22 cellular contexts compared by ENCODE assay signal in genomic region chr2:100137877-100138570, GRCh38. TPM values are rescaled to one million over a fixed set of nuclear protein-coding genes. Genes with fewer than 3 reads are reported as not detected.
DNase-seq lines count a peak whose midpoint lies in the region; ATAC-seq and TF ChIP-seq lines count a peak whose summit lies in the region.
"Had no signal": no experiment of that assay in that cellular context is flagged by ENCODE, and none has a peak within 500 bp of the region (broad histone marks: within the 10 kb centered on the region; RNA-seq: fewer than 3 reads in every experiment).

No MANE protein-coding gene starts in this region.

- H3K36me3 ChIP-seq in heart left ventricle (no peaks in the 10 kb centered on the region), right atrium auricular region (no peaks in the 10 kb centered on the region)
- H3K36me3 ChIP-seq: thoracic aorta had no signal

- H3K27ac ChIP-seq in heart left ventricle (no peak overlapping the region), right atrium auricular region (no peak overlapping the region)
- H3K27ac ChIP-seq: thoracic aorta had no signal

- peak overlapping the region; percentile 65 for H3K27ac Mint-ChIP-seq in activated CD8-positive, alpha-beta T cell treated with anti-CD3 and anti-CD28 coated beads, Interleukin-2, amount 10 ng/mL, durations not matched to agents 7 days and 5 days
- peak overlapping the region; percentile 68 for H3K27ac Mint-ChIP-seq in stimulated activated naive B cell treated with anti-CD40 and anti-IgM and Interleukin-4, amounts not matched to agents 10 μg/mL and 1 μg/mL and 100 μg/mL, for 72 hours
- H3K27ac Mint-ChIP-seq: activated CD8-positive, alpha-beta memory T cell treated with anti-CD3 and anti-CD28 coated beads, Interleukin-2, amount 10 ng/mL, durations not matched to agents 7 days and 5 days; HFFc6; nephron progenitor cell; progenitor cell of endocrine pancreas had no signal

- H3K4me3 Mint-ChIP-seq in activated CD8-positive, alpha-beta T cell treated with anti-CD3 and anti-CD28 coated beads, Interleukin-2, amount 10 ng/mL, durations not matched to agents 7 days and 5 days: peak overlapping the region; percentile 34
- H3K4me3 Mint-ChIP-seq in stimulated activated naive B cell treated with anti-CD40 and anti-IgM and Interleukin-4, amounts not matched to agents 10 μg/mL and 1 μg/mL and 100 μg/mL, for 72 hours: peak overlapping the region; percentile 90 to 97
- H3K4me3 Mint-ChIP-seq: activated CD8-positive, alpha-beta memory T cell treated with anti-CD3 and anti-CD28 coated beads, Interleukin-2, amount 10 ng/mL, durations not matched to agents 7 days and 5 days; HFFc6; nephron progenitor cell had no signal

- peaks cover 6% of the 10 kb centered on the region for H3K27me3 Mint-ChIP-seq in activated CD8-positive, alpha-beta T cell treated with anti-CD3 and anti-CD28 coated beads, Interleukin-2, amount 10 ng/mL, durations not matched to agents 7 days and 5 days (ENCODE audit: low read depth)
- no peaks in the 10 kb centered on the region for H3K27me3 Mint-ChIP-seq in stimulated activated naive B cell treated with anti-CD40 and anti-IgM and Interleukin-4, amounts not matched to agents 10 μg/mL and 1 μg/mL and 100 μg/mL, for 72 hours

- H3K27me3 ChIP-seq in heart left ventricle (no peaks in the 10 kb centered on the region), right atrium auricular region (no peaks in the 10 kb centered on the region)

- TF ChIP-seq CTCF in heart left ventricle (IDR thresholded peaks at IDR 0.05) (no peak), right atrium auricular region (IDR thresholded peaks at IDR 0.05) (no peak)

- peaks cover 5% of the 10 kb centered on the region for H3K36me3 Mint-ChIP-seq in activated CD8-positive, alpha-beta T cell treated with anti-CD3 and anti-CD28 coated beads, Interleukin-2, amount 10 ng/mL, durations not matched to agents 7 days and 5 days (ENCODE audit: low read depth)
- H3K36me3 Mint-ChIP-seq in stimulated activated naive B cell treated with anti-CD40 and anti-IgM and Interleukin-4, amounts not matched to agents 10 μg/mL and 1 μg/mL and 100 μg/mL, for 72 hours: peaks cover 15 to 47% of the 10 kb centered on the region in 2 donors
- H3K36me3 Mint-ChIP-seq: activated CD8-positive, alpha-beta memory T cell treated with anti-CD3 and anti-CD28 coated beads, Interleukin-2, amount 10 ng/mL, durations not matched to agents 7 days and 5 days had no signal

- DNase-seq in NCI-H2171 treated with DMSO at 0.1 percent for 48 hours (lab: John Stamatoyannopoulos, UW): peak; percentile 26
- DNase-seq in NCI-H2171 (lab: John Stamatoyannopoulos, UW): no peak
- DNase-seq in NCI-H1092 treated with DMSO at 0.1 percent for 48 hours (lab: John Stamatoyannopoulos, UW): peak; percentile 31
- peak; percentile 55 for DNase-seq in activated CD8-positive, alpha-beta T cell treated with anti-CD3 and anti-CD28 coated beads, Interleukin-2, amount 10 ng/mL, durations not matched to agents 7 days and 5 days
- DNase-seq in stimulated activated naive B cell treated with anti-CD40 and anti-IgM and Interleukin-4, amounts not matched to agents 10 μg/mL and 1 μg/mL and 100 μg/mL, for 72 hours: no peak
- no peak for DNase-seq in heart left ventricle
- DNase-seq in right atrium auricular region (ENCODE audit: low spot score): no peak
- DNase-seq: activated CD8-positive, alpha-beta memory T cell treated with anti-CD3 and anti-CD28 coated beads, Interleukin-2, amount 10 ng/mL, durations not matched to agents 7 days and 5 days; activated effector memory CD4-positive, alpha-beta T cell treated with anti-CD3 and anti-CD28 coated beads, Interleukin-2, amount 50 U/mL, for 16 hours; C1 segment of cervical spinal cord; DMS53; HFFc6; KBM-7; mesenchymal stem cell; NCI-H2227 treated with DMSO at 0.1 percent for 48 hours; nephron progenitor cell; Right ventricle myocardium superior; small intestine; stimulated activated CD4-positive, alpha-beta T cell treated with anti-CD3 and anti-CD28 coated beads, Interleukin-4, amount 100 ng/mL, for 24 hours had no signal

- no peak for TF ChIP-seq POLR2A in heart left ventricle (IDR thresholded peaks at IDR 0.05)

- POLR2A ChIA-PET in activated CD8-positive, alpha-beta T cell treated with anti-CD3 and anti-CD28 coated beads, Interleukin-2, amount 10 ng/mL, durations not matched to agents 7 days and 5 days (lab: Charles Lee): no interaction called here

- intact Hi-C loops in heart left ventricle (cut with DNase I): no loop called here

- H3K4me1 ChIP-seq in heart left ventricle (no peaks in the 10 kb centered on the region), right atrium auricular region (no peaks in the 10 kb centered on the region)

- H3K9me3 Mint-ChIP-seq in activated CD8-positive, alpha-beta T cell treated with anti-CD3 and anti-CD28 coated beads, Interleukin-2, amount 10 ng/mL, durations not matched to agents 7 days and 5 days (ENCODE audit: insufficient read depth): no peaks in the 10 kb centered on the region
- H3K9me3 Mint-ChIP-seq in stimulated activated naive B cell treated with anti-CD40 and anti-IgM and Interleukin-4, amounts not matched to agents 10 μg/mL and 1 μg/mL and 100 μg/mL, for 72 hours: peaks cover under 1% of the 10 kb centered on the region in 2 donors
- H3K9me3 Mint-ChIP-seq: HFFc6 had no signal

- peak; percentile 54 for ATAC-seq in activated CD8-positive, alpha-beta T cell treated with anti-CD3 and anti-CD28 coated beads, Interleukin-2, amount 10 ng/mL, durations not matched to agents 7 days and 5 days
- no peak for ATAC-seq in stimulated activated naive B cell treated with anti-CD40 and anti-IgM and Interleukin-4, amounts not matched to agents 10 μg/mL and 1 μg/mL and 100 μg/mL, for 72 hours (replicated peaks)
- ATAC-seq in heart left ventricle (no peak), GM21529 (IDR thresholded peaks at IDR 0.05; ENCODE audit: unreplicated experiment) (no peak)
- ATAC-seq: activated CD8-positive, alpha-beta memory T cell treated with anti-CD3 and anti-CD28 coated beads, Interleukin-2, amount 10 ng/mL, durations not matched to agents 7 days and 5 days had no signal

- H3K4me1 Mint-ChIP-seq in activated CD8-positive, alpha-beta T cell treated with anti-CD3 and anti-CD28 coated beads, Interleukin-2, amount 10 ng/mL, durations not matched to agents 7 days and 5 days (ENCODE audit: low read depth): peaks cover 53% of the 10 kb centered on the region
- H3K4me1 Mint-ChIP-seq in stimulated activated naive B cell treated with anti-CD40 and anti-IgM and Interleukin-4, amounts not matched to agents 10 μg/mL and 1 μg/mL and 100 μg/mL, for 72 hours: peaks cover 34 to 54% of the 10 kb centered on the region in 2 donors

- H3K4me3 ChIP-seq in heart left ventricle (no peak overlapping the region), right atrium auricular region (no peak overlapping the region)
- H3K4me3 ChIP-seq: thoracic aorta had no signal

- CTCF ChIA-PET in activated CD8-positive, alpha-beta T cell treated with anti-CD3 and anti-CD28 coated beads, Interleukin-2, amount 10 ng/mL, durations not matched to agents 7 days and 5 days (lab: Charles Lee): no interaction called here

- 71 to 86% (median 75%) methylated on average over 5 of the region's 5 CpGs for WGBS in heart left ventricle, 4 donors

- no peaks in the 10 kb centered on the region for H3K9me3 ChIP-seq in heart left ventricle
- no peaks in the 10 kb centered on the region for H3K9me3 ChIP-seq in right atrium auricular region
- H3K9me3 ChIP-seq: thoracic aorta had no signal

RNA-seq across cellular contexts. Expression of gene AFF3, which starts 4.4 kb away (rescaled TPM):
- total RNA-seq in activated CD8-positive, alpha-beta T cell treated with anti-CD3 and anti-CD28 coated beads, Interleukin-2, amount 10 ng/mL, durations not matched to agents 7 days and 5 days: 1 to 10 TPM; 7.1 to 7.9 TPM
- total RNA-seq in heart left ventricle (10 to 100 TPM in 1 of 9 donors, 1 to 10 TPM in 8; 2.2 to 15.5 (median 6.9) TPM), right atrium auricular region (10 to 100 TPM; 10.8 to 16.2 TPM)
- 1 to 10 TPM; 1.3 to 3.2 TPM for polyA plus RNA-seq in heart left ventricle

Comparison
In these comparisons a context has a peak if more than half of its experiments do, and no peak if none do; other contexts are left out.
1. DNase-seq: peak in NCI-H2171 treated with DMSO at 0.1 percent for 48 hours (single experiment), NCI-H1092 treated with DMSO at 0.1 percent for 48 hours (single experiment) and activated CD8-positive, alpha-beta T cell treated with anti-CD3 and anti-CD28 coated beads, Interleukin-2, amount 10 ng/mL, durations not matched to agents 7 days and 5 days (single experiment); none in NCI-H2171 (single experiment), stimulated activated naive B cell treated with anti-CD40 and anti-IgM and Interleukin-4, amounts not matched to agents 10 μg/mL and 1 μg/mL and 100 μg/mL, for 72 hours (single experiment), heart left ventricle (0 of 5) and right atrium auricular region (single experiment).